Comparison of ENCODE assay signal across 27 cellular contexts in genomic region chr15:72982750-72983149, GRCh38.
"Had no signal": no experiment of that assay in that cellular context is flagged by ENCODE, and none has a peak within 500 bp of the region (broad histone marks: within the 10 kb centered on the region; RNA-seq: fewer than 3 reads in every experiment).

No MANE protein-coding gene starts in this region.

- H3K4me1 Mint-ChIP-seq: activated CD4-positive, alpha-beta T cell treated with anti-CD3 and anti-CD28 coated beads, Interleukin-2, amount 10 ng/mL, durations not matched to agents 7 days and 5 days; activated naive CD8-positive, alpha-beta T cell treated with anti-CD3 and anti-CD28 coated beads for 36 hours; memory B cell; T-cell had no signal

- H3K9me3 ChIP-seq: body of pancreas, neutrophil, pancreas, right lobe of liver, SK-N-SH, upper lobe of left lung had no signal

- H3K4me3 Mint-ChIP-seq: activated CD4-positive, alpha-beta T cell treated with anti-CD3 and anti-CD28 coated beads, Interleukin-2, amount 10 ng/mL, durations not matched to agents 7 days and 5 days; activated naive CD8-positive, alpha-beta T cell treated with anti-CD3 and anti-CD28 coated beads for 36 hours; activated T-cell treated with anti-CD3 and anti-CD28 coated beads, Interleukin-2, amount 50 U/mL, for 24 hours; memory B cell; natural killer cell treated with Interleukin-12 subunit alpha and Interleukin-12 subunit beta and Interleukin-15 and Interleukin-18, amount 100 ng/mL, for 72 hours; T-cell; T-helper 2 cell treated with Interferon-gamma antibody and Interleukin-4, amounts not matched to agents 5 μg/mL and 100 μg/mL, for 36 hours had no signal

- H3K4me3 ChIP-seq: body of pancreas, heart right ventricle, pancreas, right lobe of liver, smooth muscle cell, thoracic aorta, upper lobe of left lung had no signal

- H3K27me3 ChIP-seq: body of pancreas, pancreas, right lobe of liver, upper lobe of left lung had no signal

- H3K36me3 Mint-ChIP-seq: activated naive CD8-positive, alpha-beta T cell treated with anti-CD3 and anti-CD28 coated beads for 36 hours; memory B cell; natural killer cell treated with Interleukin-12 subunit alpha and Interleukin-12 subunit beta and Interleukin-15 and Interleukin-18, amount 100 ng/mL, for 72 hours; T-cell had no signal

- H3K4me2 ChIP-seq: SK-N-SH, smooth muscle cell had no signal

- DNase-seq: activated CD4-positive, alpha-beta T cell treated with anti-CD3 and anti-CD28 coated beads, Interleukin-2, amount 10 ng/mL, durations not matched to agents 7 days and 5 days; activated CD4-positive, CD25-positive, alpha-beta regulatory T cell treated with anti-CD3 and anti-CD28 coated beads, Interleukin-2, amount 50 U/mL, for 72 hours; activated CD8-positive, alpha-beta memory T cell treated with anti-CD3 and anti-CD28 coated beads for 24 hours; activated CD8-positive, alpha-beta memory T cell treated with anti-CD3 and anti-CD28 coated beads, Interleukin-2, amount 50 U/mL, for 4 hours; activated naive CD4-positive, alpha-beta T cell treated with Interleukin-2 at 50 U/mL for 16 hours; activated naive CD8-positive, alpha-beta T cell treated with anti-CD3 and anti-CD28 coated beads for 36 hours; activated T-cell treated with anti-CD3 and anti-CD28 coated beads, Interleukin-2, amount 50 U/mL, for 24 hours; body of pancreas; caudate nucleus; effector memory CD4-positive, alpha-beta T cell; heart right ventricle; left colon; pancreas; right lobe of liver; SK-N-SH; stimulated activated CD4-positive, alpha-beta T cell treated with anti-CD3 and anti-CD28 coated beads, Interleukin-15, amount 100 ng/mL, for 24 hours; stimulated activated naive CD4-positive, alpha-beta T cell treated with Interleukin-2 at 50 U/mL for 16 hours; T-cell; upper lobe of left lung had no signal

- H3K4me1 ChIP-seq: body of pancreas, heart right ventricle, pancreas, right lobe of liver, upper lobe of left lung had no signal

- H3K36me3 ChIP-seq: heart right ventricle, neutrophil, pancreas, right lobe of liver, thoracic aorta, upper lobe of left lung had no signal

- ATAC-seq: body of pancreas; heart right ventricle; left colon; natural killer cell treated with Interleukin-12 subunit alpha and Interleukin-12 subunit beta and Interleukin-15 and Interleukin-18, amount 100 ng/mL, for 72 hours; pancreas; right lobe of liver; T-cell had no signal

- H3K9ac ChIP-seq: SK-N-SH had no signal

- H3K27ac ChIP-seq: body of pancreas, heart right ventricle, neutrophil, pancreas, right lobe of liver, thoracic aorta, upper lobe of left lung, VCaP had no signal

- H3K9me3 Mint-ChIP-seq: activated CD4-positive, alpha-beta T cell treated with anti-CD3 and anti-CD28 coated beads, Interleukin-2, amount 10 ng/mL, durations not matched to agents 7 days and 5 days; activated naive CD8-positive, alpha-beta T cell treated with anti-CD3 and anti-CD28 coated beads for 36 hours; activated T-cell treated with anti-CD3 and anti-CD28 coated beads, Interleukin-2, amount 50 U/mL, for 24 hours; activated T-helper 2 cell treated with anti-CD3 and anti-CD28 coated beads, Interferon-gamma antibody, Interleukin-2, Interleukin-4, amounts not matched to agents 10 μg/mL and 5 μg/mL and 100 μg/mL, durations not matched to agents 14 hours and 24 hours and 36 hours; memory B cell; natural killer cell treated with Interleukin-12 subunit alpha and Interleukin-12 subunit beta and Interleukin-15 and Interleukin-18, amount 100 ng/mL, for 72 hours; T-cell; T-helper 2 cell treated with Interferon-gamma antibody and Interleukin-4, amounts not matched to agents 5 μg/mL and 100 μg/mL, for 36 hours had no signal

- H3K27ac Mint-ChIP-seq: activated CD4-positive, alpha-beta T cell treated with anti-CD3 and anti-CD28 coated beads, Interleukin-2, amount 10 ng/mL, durations not matched to agents 7 days and 5 days; activated naive CD8-positive, alpha-beta T cell treated with anti-CD3 and anti-CD28 coated beads for 36 hours; activated T-cell treated with anti-CD3 and anti-CD28 coated beads, Interleukin-2, amount 50 U/mL, for 24 hours; activated T-helper 2 cell treated with anti-CD3 and anti-CD28 coated beads, Interferon-gamma antibody, Interleukin-2, Interleukin-4, amounts not matched to agents 10 μg/mL and 5 μg/mL and 100 μg/mL, durations not matched to agents 14 hours and 24 hours and 36 hours; memory B cell; natural killer cell treated with Interleukin-12 subunit alpha and Interleukin-12 subunit beta and Interleukin-15 and Interleukin-18, amount 100 ng/mL, for 72 hours; T-cell; T-helper 2 cell treated with Interferon-gamma antibody and Interleukin-4, amounts not matched to agents 5 μg/mL and 100 μg/mL, for 36 hours had no signal
